9 cellular contexts compared by ENCODE assay signal in the genomic region with DNA sequence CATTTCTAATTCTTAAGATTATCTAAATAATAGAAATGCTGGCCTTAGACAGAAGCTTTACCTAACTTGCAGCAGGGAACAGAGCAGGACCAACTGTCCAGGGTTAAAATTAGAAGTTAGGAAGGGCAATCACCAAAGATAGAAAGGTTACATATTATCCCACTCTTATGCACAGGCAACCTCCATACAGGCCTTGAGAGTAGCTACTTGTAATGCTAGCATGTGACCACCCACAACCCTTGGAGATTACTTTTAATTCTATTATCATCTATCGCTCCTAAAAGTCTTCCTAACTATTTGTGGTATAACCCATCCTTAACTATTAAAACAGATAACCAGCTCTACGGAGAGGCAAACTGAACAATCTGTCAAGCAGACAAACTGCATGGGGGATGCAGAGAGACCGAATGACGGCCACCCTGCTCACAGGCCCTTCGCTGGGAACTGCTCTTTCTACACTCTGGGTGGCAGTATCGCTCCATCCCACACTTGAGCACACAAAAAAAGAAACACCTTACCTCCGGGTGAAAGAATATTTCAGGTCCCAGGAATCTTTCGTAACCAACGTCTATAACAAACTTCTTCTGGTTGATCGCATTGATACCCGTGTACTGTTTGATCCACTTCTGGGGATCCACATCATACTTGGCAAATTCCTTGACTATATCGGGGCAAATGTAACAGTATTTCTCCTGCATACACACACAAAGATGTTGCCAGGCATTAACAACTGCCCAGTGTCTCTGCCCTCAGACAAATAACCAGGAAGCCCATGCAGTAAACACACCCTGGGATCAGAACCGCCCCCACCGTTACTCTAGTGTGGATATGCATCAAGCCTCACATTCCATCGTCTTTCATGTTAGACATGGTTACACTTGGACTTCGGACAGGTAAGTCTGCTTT. TPM values are rescaled to one million over a fixed set of nuclear protein-coding genes. Genes with fewer than 3 reads are reported as not detected.
DNase-seq lines count a peak whose midpoint lies in the region; ATAC-seq, FAIRE-seq and TF ChIP-seq lines count a peak whose summit lies in the region.
"Not testable (repeated sequence)": the region's sequence is repeated elsewhere in the genome, so short reads cannot be mapped to it uniquely, and the experiment has no call there.
"Had no signal": no experiment of that assay in that cellular context is flagged by ENCODE, and none has a peak within 500 bp of the region (broad histone marks: within the 10 kb centered on the region; RNA-seq: fewer than 3 reads in every experiment).

No MANE protein-coding gene starts in this region.

- dilution Hi-C loops in endothelial cell of umbilical vein (cut with MboI; ENCODE audit: extremely low pct_ligation_motif_present, low sequenced_read_pairs): not testable (repeated sequence)

- ATAC-seq in CD8-positive, alpha-beta T cell: peak; percentile 88
- peak; percentile 75 for ATAC-seq in GM21360 (IDR thresholded peaks at IDR 0.05; ENCODE audit: unreplicated experiment)

- TF ChIP-seq POLR2A in endothelial cell of umbilical vein (IDR thresholded peaks at IDR 0.05; ENCODE audit: low read depth, low read length): not testable (repeated sequence)

- POLR2A ChIA-PET in CD8-positive, alpha-beta T cell (lab: Charles Lee): interaction anchor here (0.6 kb wide), 1 partner anchor 622 kb away, joined by 3 read pairs; no protein-coding TSS in a partner anchor
- POLR2A ChIA-PET in endothelial cell of umbilical vein (lab: Charles Lee): not testable (repeated sequence)

- H3K36me3 Mint-ChIP-seq in CD8-positive, alpha-beta T cell: not testable (repeated sequence)

- H3K36me3 ChIP-seq in CD8-positive, alpha-beta T cell (ENCODE audit: insufficient read depth, low read length); endothelial cell of umbilical vein (ENCODE audit: control insufficient read depth in 2 of 2, extremely low read depth in 1 of 2, insufficient read depth in 2 of 2, low read length in 2 of 2): not testable (repeated sequence)

- not testable (repeated sequence) for H3K4me3 Mint-ChIP-seq in CD8-positive, alpha-beta T cell

- H3K27ac ChIP-seq in CD8-positive, alpha-beta T cell (ENCODE audit: low read depth, low read length); endothelial cell of umbilical vein (ENCODE audit: insufficient read depth, low read depth, low read length): not testable (repeated sequence)

- H3K27me3 Mint-ChIP-seq in CD8-positive, alpha-beta T cell (ENCODE audit: low read depth): not testable (repeated sequence)

- not testable (repeated sequence) for H4K20me1 ChIP-seq in endothelial cell of umbilical vein (replicated peaks; ENCODE audit: control insufficient read depth, extremely low read depth, insufficient read depth, low read length)

- H3K4me1 ChIP-seq in CD8-positive, alpha-beta T cell (ENCODE audit: insufficient read depth, low read length); endothelial cell of umbilical vein (ENCODE audit: control insufficient read depth, extremely low read depth, insufficient read depth, low read length): not testable (repeated sequence)

- H3K27me3 ChIP-seq in CD8-positive, alpha-beta T cell (ENCODE audit: insufficient read depth, low read length); endothelial cell of umbilical vein (ENCODE audit: control insufficient read depth in 2 of 2, insufficient read depth in 2 of 2, low read length in 2 of 2): not testable (repeated sequence)

- CTCF ChIA-PET in CD8-positive, alpha-beta T cell (lab: Charles Lee): not testable (repeated sequence)
- CTCF ChIA-PET in endothelial cell of umbilical vein (lab: Charles Lee): interaction anchor here (0.6 to 1.2 kb wide), 6 partner anchors 64 to 725 kb away, joined by 3 to 6 read pairs (median 4); no protein-coding TSS in a partner anchor

- intact Hi-C loops in CD8-positive, alpha-beta T cell (cut with DNase I, micrococcal nuclease): loop anchor here (2.0 to 10.0 kb wide), 4 partner anchors 135 to 701 kb away; no protein-coding TSS in a partner anchor
- intact Hi-C loops in endothelial cell of umbilical vein (cut with micrococcal nuclease): loop anchor here (2.0 to 10.0 kb wide), 5 partner anchors 71 to 701 kb away; no protein-coding TSS in a partner anchor

- not testable (repeated sequence) for H3K9ac ChIP-seq in endothelial cell of umbilical vein (replicated peaks; ENCODE audit: extremely low read depth, insufficient read depth, low read length)

- not testable (repeated sequence) for H3K9me3 ChIP-seq in CD8-positive, alpha-beta T cell (ENCODE audit: low read length); endothelial cell of umbilical vein (replicated peaks; ENCODE audit: control insufficient read depth, insufficient read depth, low read length)

- not testable (repeated sequence) for H3K9me1 ChIP-seq in endothelial cell of umbilical vein (replicated peaks; ENCODE audit: control insufficient read depth, extremely low read depth, insufficient read depth, low read length)

- H3K4me3 ChIP-seq in CD8-positive, alpha-beta T cell (ENCODE audit: low read depth, low read length); LNCaP clone FGC (ENCODE audit: low read depth, low read length); endothelial cell of umbilical vein (replicated peaks in 1 of 3; ENCODE audit: insufficient read depth in 1 of 3, low read depth in 1 of 3, low read length in 3 of 3): not testable (repeated sequence)

- BruUV-seq in endothelial cell of umbilical vein (replicated peaks; lab: Mats Ljungman, UMichigan): not testable (repeated sequence)

- not testable (repeated sequence) for H3K4me1 Mint-ChIP-seq in CD8-positive, alpha-beta T cell (ENCODE audit: low read depth)

- H3K4me2 ChIP-seq in endothelial cell of umbilical vein (ENCODE audit: insufficient read depth, low read length): not testable (repeated sequence)

- H3K79me2 ChIP-seq in endothelial cell of umbilical vein (ENCODE audit: control insufficient read depth, insufficient read depth, low read length): not testable (repeated sequence)

- not testable (repeated sequence) for H3K27ac Mint-ChIP-seq in CD8-positive, alpha-beta T cell

- not testable (repeated sequence) for H2AFZ ChIP-seq in endothelial cell of umbilical vein (ENCODE audit: low read depth, low read length)

- peak; percentile 6 to 59 (median 26) for DNase-seq in CD8-positive, alpha-beta T cell
- not testable (repeated sequence) for DNase-seq in LNCaP clone FGC (ENCODE audit: low read depth)
- DNase-seq in RPMI7951 (ENCODE audit: low read depth) (peak; percentile 18), activated T-helper 1 cell treated with Interleukin-2 at 50 U/mL for 16 hours (ENCODE audit: low read depth) (peak; percentile 7), endothelial cell of umbilical vein (ENCODE audit: low read depth, low spot score) (peak; percentile 9), lung microvascular endothelial cell (ENCODE audit: low read depth in 2 of 2) (peak; percentile 5 to 19)
- DNase-seq in stimulated activated CD4-positive, alpha-beta T cell treated with anti-CD3 and anti-CD28 coated beads, Interleukin-4, amount 100 ng/mL, for 1 hour: peak; percentile 16

- not testable (repeated sequence) for H3K9me3 Mint-ChIP-seq in CD8-positive, alpha-beta T cell

- peak; percentile 49 for TF ChIP-seq CTCF in CD8-positive, alpha-beta T cell (IDR thresholded peaks at IDR 0.05)
- TF ChIP-seq CTCF in LNCaP clone FGC (IDR thresholded peaks at IDR 0.05; ENCODE audit: control insufficient read depth, extremely low read depth, insufficient read depth): peak; percentile 53; the same call in 1 of the 2 replicates
- peak; percentile 22 to 35 for TF ChIP-seq CTCF in endothelial cell of umbilical vein (IDR thresholded peaks at IDR 0.05; ENCODE audit: extremely low read depth in 1 of 2, insufficient read depth in 1 of 2, low read depth in 1 of 2, low read length in 2 of 2)

- FAIRE-seq in endothelial cell of umbilical vein (lab: Jason Lieb, UNC): peak; percentile 94

RNA-seq across cellular contexts. Expression of gene LRRC61, which starts 37.1 kb away (rescaled TPM):
- total RNA-seq in CD8-positive, alpha-beta T cell: 10 to 100 TPM in 1 of 2 experiments, 1 to 10 TPM in 1; 8.4 to 10.8 TPM
- 7.9 and 9.5 TPM in 2 replicates for total RNA-seq in RPMI7951 (2014; rRNA removed; shearing (Covaris generic))
- total RNA-seq in endothelial cell of umbilical vein (0.39 TPM in 1 of 2 replicates, not detected in the other), lung microvascular endothelial cell (2.2 and 5.8 TPM in 2 replicates)
- polyA plus RNA-seq in endothelial cell of umbilical vein: 0.72 TPM in 2 replicates
- 0.65 and 0.82 TPM in 2 replicates for polyA plus RNA-seq in endothelial cell of umbilical vein (2011; cell fraction: cytosol; rRNA removed)
- polyA plus RNA-seq in endothelial cell of umbilical vein (2011; cell fraction: nucleus; rRNA removed): 0.24 TPM in 1 of 2 replicates, not detected in the other
- 1.6 and 2.1 TPM in 2 replicates for polyA plus RNA-seq in endothelial cell of umbilical vein (2012)
- polyA minus RNA-seq in endothelial cell of umbilical vein: 0.32 and 2.1 TPM in 2 replicates
- 38.1 TPM for polyA minus RNA-seq in endothelial cell of umbilical vein (2011; cell fraction: cytosol; rRNA and poly(A)+ RNA removed)
- polyA minus RNA-seq in endothelial cell of umbilical vein (2011; cell fraction: nucleus; rRNA and poly(A)+ RNA removed): 1.3 and 1.9 TPM in 2 replicates

RNA-seq across cellular contexts. Expression of gene ACTR3C, which starts 37.2 kb away (rescaled TPM):
- total RNA-seq in CD8-positive, alpha-beta T cell: 1 to 10 TPM; 4.0 to 4.5 TPM
- total RNA-seq in RPMI7951 (2014; rRNA removed; shearing (Covaris generic)): 9.7 and 18.1 TPM in 2 replicates
- total RNA-seq in endothelial cell of umbilical vein: 0.69 TPM in 1 of 2 replicates, not detected in the other
- polyA plus RNA-seq in endothelial cell of umbilical vein: 0.24 and 0.33 TPM in 2 replicates
- polyA plus RNA-seq in endothelial cell of umbilical vein (2011; cell fraction: cytosol; rRNA removed): 0.18 and 0.25 TPM in 2 replicates
- 0.06 and 0.66 TPM in 2 replicates for polyA plus RNA-seq in endothelial cell of umbilical vein (2011; cell fraction: nucleus; rRNA removed)
- 1.4 and 1.6 TPM in 2 replicates for polyA plus RNA-seq in endothelial cell of umbilical vein (2012)
- 1.1 and 2.4 TPM in 2 replicates for polyA minus RNA-seq in endothelial cell of umbilical vein
- polyA minus RNA-seq in endothelial cell of umbilical vein (2011; cell fraction: cytosol; rRNA and poly(A)+ RNA removed): 10.3 TPM
- 0.63 and 0.87 TPM in 2 replicates for polyA minus RNA-seq in endothelial cell of umbilical vein (2011; cell fraction: nucleus; rRNA and poly(A)+ RNA removed)
- total RNA-seq in lung microvascular endothelial cell: 2.6 and 8.3 TPM in 2 replicates

RNA-seq across cellular contexts. Expression of gene RARRES2, which starts 55.3 kb away (rescaled TPM):
- total RNA-seq in CD8-positive, alpha-beta T cell: not detected
- total RNA-seq in RPMI7951 (2014; rRNA removed; shearing (Covaris generic)): 1.4 TPM in 1 of 2 replicates, not detected in the other
- not detected in 2 replicates for total RNA-seq in endothelial cell of umbilical vein
- polyA plus RNA-seq in endothelial cell of umbilical vein: 0.24 TPM in 1 of 2 replicates, not detected in the other
- not detected in 2 replicates for polyA plus RNA-seq in endothelial cell of umbilical vein (2011; cell fraction: cytosol; rRNA removed)
- polyA plus RNA-seq in endothelial cell of umbilical vein (2011; cell fraction: nucleus; rRNA removed): not detected in 2 replicates
- 0.98 TPM in 1 of 2 replicates, not detected in the other for polyA plus RNA-seq in endothelial cell of umbilical vein (2012)
- polyA minus RNA-seq in endothelial cell of umbilical vein: 0.57 TPM in 1 of 2 replicates, not detected in the other
- not detected for polyA minus RNA-seq in endothelial cell of umbilical vein (2011; cell fraction: cytosol; rRNA and poly(A)+ RNA removed)
- polyA minus RNA-seq in endothelial cell of umbilical vein (2011; cell fraction: nucleus; rRNA and poly(A)+ RNA removed): not detected in 2 replicates
- 0.22 and 2.8 TPM in 2 replicates for total RNA-seq in lung microvascular endothelial cell
- polyA plus RNA-seq: IgD-negative memory B cell had no signal
